In the genomic region with DNA sequence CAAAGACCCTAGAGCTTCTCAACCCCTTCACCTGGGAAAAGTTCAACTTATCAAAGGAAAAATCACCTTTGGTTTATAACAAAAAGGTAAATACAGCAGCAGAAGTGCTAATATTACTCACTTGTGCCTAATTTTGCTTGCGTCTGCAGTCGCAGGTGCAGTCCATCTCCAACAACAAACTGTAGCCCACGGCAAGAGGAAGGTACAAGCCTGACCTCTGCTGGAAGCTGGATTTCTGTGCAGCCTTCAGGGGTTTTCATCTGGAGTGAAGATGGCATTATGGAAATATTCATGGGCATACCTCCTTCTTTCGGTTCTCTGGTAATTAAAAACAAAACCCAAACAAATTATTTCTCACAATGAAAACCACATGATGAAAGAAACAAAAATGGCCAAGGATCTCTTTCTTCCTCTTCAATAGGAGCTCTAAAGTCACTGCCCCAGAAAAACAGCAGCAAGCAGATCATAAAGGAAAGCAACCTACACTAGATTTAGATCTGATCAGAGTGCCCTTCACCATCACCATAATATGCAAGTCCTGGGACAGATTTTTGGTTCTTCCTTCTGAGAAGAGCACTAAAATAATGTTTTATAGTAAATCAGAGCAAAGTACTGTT, we compare ENCODE assay signal across 8 cellular contexts. TPM values are rescaled to one million over a fixed set of nuclear protein-coding genes. Genes with fewer than 3 reads are reported as not detected.
DNase-seq lines count a peak whose midpoint lies in the region; ATAC-seq and TF ChIP-seq lines count a peak whose summit lies in the region.

No MANE protein-coding gene starts in this region.

- peak; percentile 73 for TF ChIP-seq CTCF in left ventricle myocardium inferior (IDR thresholded peaks at IDR 0.05; ENCODE audit: borderline replicate concordance)
- TF ChIP-seq CTCF in suprapubic skin (IDR thresholded peaks at IDR 0.05) = peak in 1 of 2 donors; percentile 39

- H3K9me3 ChIP-seq in left ventricle myocardium inferior (replicated peaks) = no peaks in the 10 kb centered on the region
- no peaks in the 10 kb centered on the region for H3K9me3 ChIP-seq in suprapubic skin

- ATAC-seq in GM18508 (IDR thresholded peaks at IDR 0.05; ENCODE audit: insufficient read depth, unreplicated experiment) (peak; percentile 72), HG02870 (IDR thresholded peaks at IDR 0.05; ENCODE audit: unreplicated experiment) (peak; percentile 92), sciatic nerve (peak; percentile 55)

- peaks cover 4% of the 10 kb centered on the region for H3K4me1 ChIP-seq in left ventricle myocardium inferior
- no peaks in the 10 kb centered on the region for H3K4me1 ChIP-seq in suprapubic skin

- no peak for TF ChIP-seq EP300 in suprapubic skin (IDR thresholded peaks at IDR 0.05)

- DNase-seq in COR-L47 (lab: John Stamatoyannopoulos, UW) = peak; percentile 64
- peak; percentile 64 for DNase-seq in NCI-H146 (lab: John Stamatoyannopoulos, UW)
- DNase-seq in activated CD4-positive, alpha-beta T cell treated with anti-CD3 and anti-CD28 coated beads, Interleukin-2, amount 50 U/mL, for 1 hour = peak; percentile 16
- no peak for DNase-seq in left ventricle myocardium inferior
- DNase-seq in sciatic nerve (ENCODE audit: low spot score) = no peak
- no peak for DNase-seq in suprapubic skin (ENCODE audit: low spot score in 2 of 2)

- 35% methylated on average over 4 of the region's 4 CpGs for WGBS in suprapubic skin

- H3K27ac ChIP-seq in left ventricle myocardium inferior (replicated peaks) (no peak overlapping the region), suprapubic skin (no peak overlapping the region)

- TF ChIP-seq POLR2A in suprapubic skin (IDR thresholded peaks at IDR 0.05) = no peak

- H3K4me3 ChIP-seq in left ventricle myocardium inferior (no peak overlapping the region), suprapubic skin (no peak overlapping the region)

- H3K27me3 ChIP-seq in left ventricle myocardium inferior (ENCODE audit: low read depth) (no peaks in the 10 kb centered on the region), suprapubic skin (no peaks in the 10 kb centered on the region)

- intact Hi-C loops in left ventricle myocardium inferior (cut with micrococcal nuclease) (loop anchor here (5.0 kb wide), 2 partner anchors 786 to 806 kb away; no protein-coding TSS in a partner anchor), sciatic nerve (cut with DNase I) (loop anchor here (10.0 kb wide), 1 partner anchor 793 kb away; no protein-coding TSS in a partner anchor)

- H3K36me3 ChIP-seq in left ventricle myocardium inferior (peaks cover 11% of the 10 kb centered on the region), suprapubic skin (no peaks in the 10 kb centered on the region)

RNA-seq across cellular contexts. Expression of gene UBE3D, which starts 7.8 kb away (rescaled TPM):
- total RNA-seq in left ventricle myocardium inferior (2.5 TPM), sciatic nerve (11.3 TPM), suprapubic skin (10 to 100 TPM in 1 of 4 donors, 1 to 10 TPM in 3; 7.2 to 11.7 (median 7.5) TPM)

RNA-seq across cellular contexts. Expression of gene DOP1A, which starts 9.7 kb away (rescaled TPM):
- total RNA-seq in left ventricle myocardium inferior = 18.1 TPM
- total RNA-seq in sciatic nerve = 42.7 TPM
- total RNA-seq in suprapubic skin = 100 to 1,000 TPM in 1 of 4 donors, 10 to 100 TPM in 3; 44.8 to 118 (median 53.5) TPM

Comparison
In these comparisons a context has a peak if more than half of its experiments do, and no peak if none do; other contexts are left out.
1. DNase-seq: peak in COR-L47 (single experiment), NCI-H146 (single experiment) and activated CD4-positive, alpha-beta T cell treated with anti-CD3 and anti-CD28 coated beads, Interleukin-2, amount 50 U/mL, for 1 hour (single experiment); none in left ventricle myocardium inferior (single experiment), sciatic nerve (single experiment) and suprapubic skin (0 of 2).
2. Peak in every context shown above with its lines, with median percentiles within 50 percentile points of each other: ATAC-seq.